In genomic region chr4:176302283-176303275, GRCh38 we compare ENCODE assay signal across 17 cellular contexts. TPM values are rescaled to one million over a fixed set of nuclear protein-coding genes. Genes with fewer than 3 reads are reported as not detected.
A peak's percentile ranks its signal among the peaks of the same experiment; 100 is the strongest.
DNase-seq lines count a peak whose midpoint lies in the region; ATAC-seq and TF ChIP-seq lines count a peak whose summit lies in the region.
"Had no signal": no experiment of that assay in that cellular context is flagged by ENCODE, and none has a peak within 500 bp of the region (broad histone marks: within the 10 kb centered on the region; RNA-seq: fewer than 3 reads in every experiment).

No MANE protein-coding gene starts in this region.

- CTCF ChIA-PET in mammary epithelial cell (lab: Charles Lee; ENCODE audit: low non-redundant PET): no interaction called here

- TF ChIP-seq CTCF in mammary epithelial cell (conservative IDR thresholded peaks at IDR 0.05 in 1 of 2, IDR thresholded peaks at IDR 0.05 in 1 of 2; ENCODE audit: extremely low read depth in 1 of 2, insufficient read depth in 1 of 2, low read depth in 1 of 2, low read length in 2 of 2) (no peak), left lung (IDR thresholded peaks at IDR 0.05) (no peak)

- DNase-seq in AG20443 (ENCODE audit: low spot score) (peak; percentile 64), LHCN-M2 (ENCODE audit: low read depth) (peak; percentile 70), mammary epithelial cell (peak; percentile 56), kidney glomerular epithelial cell (lab: John Stamatoyannopoulos, UW) (peak; percentile 79), left lung (no peak), hippocampal formation (lab: John Stamatoyannopoulos, UW) (no peak)
- no peak for DNase-seq in activated CD4-positive, alpha-beta T cell treated with anti-CD3 and anti-CD28 coated beads, Interleukin-2, amount 10 ng/mL, durations not matched to agents 24 days and 14 days
- DNase-seq in activated CD4-positive, alpha-beta T cell treated with anti-CD3 and anti-CD28 coated beads for 1 hour: no peak
- DNase-seq: activated T-cell treated with anti-CD3 and anti-CD28 coated beads, Interleukin-2, amount 50 U/mL, for 24 hours; body of pancreas; CD8-positive, alpha-beta T cell; NCI-H2171; Right ventricle myocardium superior; stimulated activated CD4-positive, alpha-beta T cell treated with anti-CD3 and anti-CD28 coated beads, Interleukin-1b, Interleukin-23, amount 100 ng/mL, for 48 hours; stimulated activated naive CD4-positive, alpha-beta T cell; WERI-Rb-1 had no signal

- peak overlapping the region; percentile 7 for H3K4me2 ChIP-seq in mammary epithelial cell (ENCODE audit: insufficient read depth, low read depth, low read length)
- H3K4me2 ChIP-seq: KMS-11 had no signal

- H3K79me2 ChIP-seq in mammary epithelial cell (ENCODE audit: insufficient read depth, low read length): no peaks in the 10 kb centered on the region

- BruUV-seq in mammary epithelial cell (replicated peaks; lab: Mats Ljungman, UMichigan): no TSS peak

- no peak overlapping the region for H3K27ac Mint-ChIP-seq in activated CD4-positive, alpha-beta T cell treated with anti-CD3 and anti-CD28 coated beads, Interleukin-2, amount 10 ng/mL, durations not matched to agents 24 days and 14 days
- H3K27ac Mint-ChIP-seq: activated T-cell treated with anti-CD3 and anti-CD28 coated beads, Interleukin-2, amount 50 U/mL, for 24 hours; CD8-positive, alpha-beta T cell had no signal

- ATAC-seq in left lung: no peak
- ATAC-seq: body of pancreas; CD8-positive, alpha-beta T cell had no signal

- no peaks in the 10 kb centered on the region for H3K4me1 ChIP-seq in mammary epithelial cell (ENCODE audit: insufficient read depth, low read length)
- no peaks in the 10 kb centered on the region for H3K4me1 ChIP-seq in left lung
- H3K4me1 ChIP-seq: body of pancreas had no signal

- no peak overlapping the region for H2AFZ ChIP-seq in mammary epithelial cell (ENCODE audit: low read depth, low read length)

- H3K27ac ChIP-seq in mammary epithelial cell (ENCODE audit: insufficient read depth, low read depth, low read length) (no peak overlapping the region), left lung (no peak overlapping the region)
- H3K27ac ChIP-seq: body of pancreas, KMS-11 had no signal

- H3K4me3 ChIP-seq in mammary epithelial cell (replicated peaks in 1 of 3; ENCODE audit: insufficient read depth in 1 of 3, low read depth in 2 of 3, low read length in 3 of 3): no peak overlapping the region
- no peak overlapping the region for H3K4me3 ChIP-seq in left lung
- H3K4me3 ChIP-seq: body of pancreas had no signal

- no peaks in the 10 kb centered on the region for H3K4me1 Mint-ChIP-seq in activated CD4-positive, alpha-beta T cell treated with anti-CD3 and anti-CD28 coated beads, Interleukin-2, amount 10 ng/mL, durations not matched to agents 24 days and 14 days

- intact Hi-C loops in mammary epithelial cell (cut with micrococcal nuclease) (loop anchor here (1.0 kb wide), 1 partner anchor 17 kb away; the partner anchor contains the start of gene SPCS3), left lung (cut with DNase I) (no loop called here)
- intact Hi-C loops in activated CD4-positive, alpha-beta T cell treated with anti-CD3 and anti-CD28 coated beads, Interleukin-2, amount 10 ng/mL, durations not matched to agents 24 days and 14 days (cut with micrococcal nuclease): no loop called here

- peaks cover 5% of the 10 kb centered on the region for H3K27me3 Mint-ChIP-seq in activated CD4-positive, alpha-beta T cell treated with anti-CD3 and anti-CD28 coated beads, Interleukin-2, amount 10 ng/mL, durations not matched to agents 24 days and 14 days

- H3K27me3 ChIP-seq in mammary epithelial cell (ENCODE audit: insufficient read depth, low read length): no peaks in the 10 kb centered on the region
- peaks cover 0 to 15% of the 10 kb centered on the region in 2 donors for H3K27me3 ChIP-seq in left lung
- H3K27me3 ChIP-seq: body of pancreas had no signal

- H3K9me3 ChIP-seq in mammary epithelial cell (replicated peaks; ENCODE audit: insufficient read depth, low read length): no peaks in the 10 kb centered on the region
- H3K9me3 ChIP-seq in left lung: no peaks in the 10 kb centered on the region
- H3K9me3 ChIP-seq: body of pancreas had no signal

- no peak overlapping the region for H3K9ac ChIP-seq in mammary epithelial cell (ENCODE audit: insufficient read depth, low read length)
- H3K9ac ChIP-seq: KMS-11 had no signal

- no peak overlapping the region for H3K4me3 Mint-ChIP-seq in activated CD4-positive, alpha-beta T cell treated with anti-CD3 and anti-CD28 coated beads, Interleukin-2, amount 10 ng/mL, durations not matched to agents 24 days and 14 days
- H3K4me3 Mint-ChIP-seq: activated T-cell treated with anti-CD3 and anti-CD28 coated beads, Interleukin-2, amount 50 U/mL, for 24 hours; CD8-positive, alpha-beta T cell had no signal

- in situ Hi-C loops in mammary epithelial cell (cut with MboI; ENCODE audit: low sequenced_read_pairs in 2 of 2): no loop called here

- no peaks in the 10 kb centered on the region for H4K20me1 ChIP-seq in mammary epithelial cell (ENCODE audit: insufficient read depth, low read length)

- no peaks in the 10 kb centered on the region for H3K9me3 Mint-ChIP-seq in activated CD4-positive, alpha-beta T cell treated with anti-CD3 and anti-CD28 coated beads, Interleukin-2, amount 10 ng/mL, durations not matched to agents 24 days and 14 days
- H3K9me3 Mint-ChIP-seq: activated T-cell treated with anti-CD3 and anti-CD28 coated beads, Interleukin-2, amount 50 U/mL, for 24 hours; CD8-positive, alpha-beta T cell had no signal

- H3K36me3 ChIP-seq in mammary epithelial cell (ENCODE audit: insufficient read depth, low read length): no peaks in the 10 kb centered on the region
- no peaks in the 10 kb centered on the region for H3K36me3 ChIP-seq in left lung
- H3K36me3 ChIP-seq: WERI-Rb-1 had no signal

- dilution Hi-C loops in mammary epithelial cell (cut with HindIII; ENCODE audit: low sequenced_read_pairs): no loop called here

- 32% methylated on average over 2 of the region's 2 CpGs for WGBS in mammary epithelial cell (ENCODE audit: low coverage, missing lambda C conversion rate)

- no peaks in the 10 kb centered on the region for H3K36me3 Mint-ChIP-seq in activated CD4-positive, alpha-beta T cell treated with anti-CD3 and anti-CD28 coated beads, Interleukin-2, amount 10 ng/mL, durations not matched to agents 24 days and 14 days (ENCODE audit: low read depth)
- H3K36me3 Mint-ChIP-seq: CD8-positive, alpha-beta T cell had no signal

RNA-seq across cellular contexts. Expression of gene SPCS3, which starts 17.2 kb away (rescaled TPM):
- total RNA-seq in LHCN-M2 (2014; rRNA removed): 94.5 and 95.1 TPM in 2 replicates
- polyA plus RNA-seq in LHCN-M2 (2012): 47.9 TPM
- 100 to 1,000 TPM in 1 of 2 donors, 10 to 100 TPM in 1; 88.2 to 142 TPM for total RNA-seq in mammary epithelial cell
- polyA plus RNA-seq in mammary epithelial cell: 36.0 TPM
- 18.2 TPM for polyA minus RNA-seq in mammary epithelial cell
- total RNA-seq in activated CD4-positive, alpha-beta T cell treated with anti-CD3 and anti-CD28 coated beads, Interleukin-2, amount 10 ng/mL, durations not matched to agents 24 days and 14 days: 186 and 200 TPM in 2 replicates
- 100 to 1,000 TPM; 137 to 203 TPM for total RNA-seq in left lung

RNA-seq across cellular contexts. Expression of gene ASB5, which starts 33.6 kb away (rescaled TPM):
- total RNA-seq in LHCN-M2 (2014; rRNA removed) (619 and 636 TPM in 2 replicates), mammary epithelial cell (not detected), left lung (not detected)
- 307 TPM for polyA plus RNA-seq in LHCN-M2 (2012)
- 0.01 TPM for polyA plus RNA-seq in mammary epithelial cell
- not detected for polyA minus RNA-seq in mammary epithelial cell
- not detected in 2 replicates for total RNA-seq in activated CD4-positive, alpha-beta T cell treated with anti-CD3 and anti-CD28 coated beads, Interleukin-2, amount 10 ng/mL, durations not matched to agents 24 days and 14 days
- total RNA-seq: body of pancreas; CD8-positive, alpha-beta T cell had no signal

Comparison
In these comparisons a context has a peak if more than half of its experiments do, and no peak if none do; other contexts are left out.
1. DNase-seq: peak in AG20443 (single experiment), LHCN-M2 (single experiment), mammary epithelial cell (single experiment) and kidney glomerular epithelial cell (single experiment); none in activated CD4-positive, alpha-beta T cell treated with anti-CD3 and anti-CD28 coated beads, Interleukin-2, amount 10 ng/mL, durations not matched to agents 24 days and 14 days (single experiment), activated CD4-positive, alpha-beta T cell treated with anti-CD3 and anti-CD28 coated beads for 1 hour (single experiment), left lung (0 of 2) and hippocampal formation (0 of 2).
2. RNA of gene ASB5, which starts 33.6 kb away (total RNA-seq): 619 to 636 TPM in LHCN-M2; not detected in mammary epithelial cell, not detected in activated CD4-positive, alpha-beta T cell treated with anti-CD3 and anti-CD28 coated beads, Interleukin-2, amount 10 ng/mL, durations not matched to agents 24 days and 14 days and not detected in left lung; every median in the first group is over 100 times any median in the second.